In the genomic region with DNA sequence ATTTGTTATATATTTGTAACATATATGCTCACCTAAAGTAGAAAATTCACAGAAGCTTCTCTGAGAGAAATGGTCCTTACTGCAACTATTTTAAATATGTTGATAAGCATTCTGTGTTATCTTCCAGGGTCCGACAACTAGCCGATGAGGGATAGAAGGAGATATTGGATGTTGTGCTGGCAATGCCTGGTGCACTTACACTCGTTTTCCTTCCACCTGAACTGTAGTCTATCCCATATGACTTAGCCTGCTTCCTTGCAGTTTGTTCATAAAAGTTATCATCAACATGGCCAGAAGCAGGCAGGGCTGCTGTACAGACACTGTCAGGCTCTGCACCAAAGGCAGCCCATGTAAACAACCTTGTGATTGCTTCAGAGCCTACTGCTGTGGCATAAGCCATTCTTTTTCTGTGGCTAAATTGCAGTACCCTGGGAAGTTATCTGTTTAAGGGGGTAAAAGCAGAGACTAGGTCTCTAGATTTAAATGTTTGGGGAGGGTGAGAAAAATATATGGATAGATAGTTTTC, we compare ENCODE assay signal across 11 cellular contexts. TPM values are rescaled to one million over a fixed set of nuclear protein-coding genes. Genes with fewer than 3 reads are reported as not detected.
DNase-seq lines count a peak whose midpoint lies in the region; ATAC-seq and TF ChIP-seq lines count a peak whose summit lies in the region.
"Had no signal": no experiment of that assay in that cellular context is flagged by ENCODE, and none has a peak within 500 bp of the region (broad histone marks: within the 10 kb centered on the region; RNA-seq: fewer than 3 reads in every experiment).

No MANE protein-coding gene starts in this region.

- intact Hi-C loops in head of caudate nucleus (cut with DNase I) (no loop called here), posterior cingulate gyrus (cut with DNase I) (no loop called here)

- peaks cover 40% of the 10 kb centered on the region for H3K4me1 Mint-ChIP-seq in WTC11

- H2AFZ ChIP-seq in Karpas-422 (ENCODE audit: low read length) = no peak overlapping the region

- peaks cover 32% of the 10 kb centered on the region for H3K36me3 ChIP-seq in Karpas-422 (ENCODE audit: insufficient read depth, low read length)

- H3K27ac ChIP-seq in Karpas-422 (ENCODE audit: low read length) = peak overlapping the region; percentile 96

- no peaks in the 10 kb centered on the region for H3K36me3 Mint-ChIP-seq in WTC11

- H3K4me3 Mint-ChIP-seq in WTC11 = no peak overlapping the region

- peaks cover 63% of the 10 kb centered on the region for H3K4me1 ChIP-seq in Karpas-422 (ENCODE audit: low read length)

- POLR2A ChIA-PET in WTC11 (lab: Charles Lee) = no interaction called here

- peak overlapping the region; percentile 15; the same call in 1 of the 2 replicates for H3K27ac Mint-ChIP-seq in WTC11

- no peaks in the 10 kb centered on the region for H3K9me2 ChIP-seq in Karpas-422 (replicated peaks; ENCODE audit: insufficient read depth, low read length)

- ATAC-seq in WTC11 (peak; percentile 25; the same call in 1 of the 2 replicates), HG03045 (IDR thresholded peaks at IDR 0.05; ENCODE audit: unreplicated experiment) (no peak), GM21619 (IDR thresholded peaks at IDR 0.05; ENCODE audit: unreplicated experiment) (no peak)

- peak overlapping the region; percentile 77 for H3K4me3 ChIP-seq in Karpas-422 (ENCODE audit: low read length)

- peak; percentile 74 for DNase-seq in Karpas-422
- DNase-seq in WTC11 (ENCODE audit: low spot score) = no peak
- peak in 38 of 42 donors; percentile 7 to 74 (median 41) for DNase-seq in head of caudate nucleus
- peak in 6 of 10 donors; percentile 19 to 77 (median 42) for DNase-seq in posterior cingulate gyrus
- no peak for DNase-seq in RKO (ENCODE audit: low spot score)
- DNase-seq: activated T-cell treated with anti-CD3 and anti-CD28 coated beads for 4 hours; islet precursor cell; NCI-H187 treated with DMSO at 0.1 percent for 48 hours; stimulated activated CD4-positive, alpha-beta T cell treated with anti-CD3 and anti-CD28 coated beads, Interleukin-4, amount 100 ng/mL, for 24 hours had no signal

- H3K9ac ChIP-seq in Karpas-422 (ENCODE audit: low read length) = peak overlapping the region; percentile 95

- no peaks in the 10 kb centered on the region for H3K9me3 ChIP-seq in Karpas-422 (ENCODE audit: low read length)

- H3K27me3 Mint-ChIP-seq in WTC11 (ENCODE audit: low read depth) = no peaks in the 10 kb centered on the region

- TF ChIP-seq CTCF in WTC11 (IDR thresholded peaks at IDR 0.05) = no peak

- no peaks in the 10 kb centered on the region; the same call in 1 of the 2 replicates for H3K9me3 Mint-ChIP-seq in WTC11

- H3K4me2 ChIP-seq in Karpas-422 (ENCODE audit: low read depth, low read length, poor library complexity, severe bottlenecking) = peak overlapping the region; percentile 95

- H3K27me3 ChIP-seq in Karpas-422 (ENCODE audit: low read length) = no peaks in the 10 kb centered on the region

- no peaks in the 10 kb centered on the region for H4K20me1 ChIP-seq in Karpas-422 (ENCODE audit: insufficient read depth, low read depth, low read length)

- H3K79me2 ChIP-seq in Karpas-422 (ENCODE audit: low read length) = peaks cover 64% of the 10 kb centered on the region

- CTCF ChIA-PET in WTC11 (lab: Charles Lee) = interaction anchor here (0.7 to 1.1 kb wide), 2 partner anchors 138 to 793 kb away, joined by 3 to 4 read pairs; no protein-coding TSS in a partner anchor

TF ChIP-seq in WTC11, 78 proteins besides CTCF, POLR2A, EP300 and RAD21 (continues in another document):
- TF ChIP-seq, protein P1, sequence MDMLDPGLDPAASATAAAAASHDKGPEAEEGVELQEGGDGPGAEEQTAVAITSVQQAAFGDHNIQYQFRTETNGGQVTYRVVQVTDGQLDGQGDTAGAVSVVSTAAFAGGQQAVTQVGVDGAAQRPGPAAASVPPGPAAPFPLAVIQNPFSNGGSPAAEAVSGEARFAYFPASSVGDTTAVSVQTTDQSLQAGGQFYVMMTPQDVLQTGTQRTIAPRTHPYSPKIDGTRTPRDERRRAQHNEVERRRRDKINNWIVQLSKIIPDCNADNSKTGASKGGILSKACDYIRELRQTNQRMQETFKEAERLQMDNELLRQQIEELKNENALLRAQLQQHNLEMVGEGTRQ (CRISPR knock-in tag; IDR thresholded peaks at IDR 0.05) = no peak
- TF ChIP-seq, protein P2, sequence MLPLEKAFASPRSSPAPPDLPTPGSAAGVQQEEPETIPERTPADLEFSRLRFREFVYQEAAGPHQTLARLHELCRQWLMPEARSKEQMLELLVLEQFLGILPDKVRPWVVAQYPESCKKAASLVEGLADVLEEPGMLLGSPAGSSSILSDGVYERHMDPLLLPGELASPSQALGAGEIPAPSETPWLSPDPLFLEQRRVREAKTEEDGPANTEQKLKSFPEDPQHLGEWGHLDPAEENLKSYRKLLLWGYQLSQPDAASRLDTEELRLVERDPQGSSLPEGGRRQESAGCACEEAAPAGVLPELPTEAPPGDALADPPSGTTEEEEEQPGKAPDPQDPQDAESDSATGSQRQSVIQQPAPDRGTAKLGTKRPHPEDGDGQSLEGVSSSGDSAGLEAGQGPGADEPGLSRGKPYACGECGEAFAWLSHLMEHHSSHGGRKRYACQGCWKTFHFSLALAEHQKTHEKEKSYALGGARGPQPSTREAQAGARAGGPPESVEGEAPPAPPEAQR (CRISPR knock-in tag; IDR thresholded peaks at IDR 0.05) = no peak
- TF ChIP-seq JAZF1 (CRISPR knock-in tag; IDR thresholded peaks at IDR 0.05) (no peak), PRRX2 (CRISPR knock-in tag; IDR thresholded peaks at IDR 0.05) (no peak), SMAD3 (CRISPR knock-in tag; IDR thresholded peaks at IDR 0.05; ENCODE audit: borderline replicate concordance) (no peak), SOX15 (CRISPR knock-in tag; IDR thresholded peaks at IDR 0.05) (no peak), RORB (CRISPR knock-in tag; IDR thresholded peaks at IDR 0.05) (no peak), JUN (CRISPR knock-in tag; IDR thresholded peaks at IDR 0.05) (no peak), ATF6 (CRISPR knock-in tag; IDR thresholded peaks at IDR 0.05) (no peak), CBFB (CRISPR knock-in tag; IDR thresholded peaks at IDR 0.05; ENCODE audit: low read depth) (no peak), ATF2 (CRISPR knock-in tag; IDR thresholded peaks at IDR 0.05; ENCODE audit: borderline replicate concordance, low read depth) (no peak), SMAD4 (CRISPR knock-in tag; IDR thresholded peaks at IDR 0.05) (no peak), KAT7 (CRISPR knock-in tag; IDR thresholded peaks at IDR 0.05; ENCODE audit: borderline replicate concordance) (no peak), CDX4 (CRISPR knock-in tag; IDR thresholded peaks at IDR 0.05; ENCODE audit: borderline replicate concordance) (no peak), ATF3 (CRISPR knock-in tag; conservative IDR thresholded peaks at IDR 0.05) (no peak)
- TF ChIP-seq, protein P3, sequence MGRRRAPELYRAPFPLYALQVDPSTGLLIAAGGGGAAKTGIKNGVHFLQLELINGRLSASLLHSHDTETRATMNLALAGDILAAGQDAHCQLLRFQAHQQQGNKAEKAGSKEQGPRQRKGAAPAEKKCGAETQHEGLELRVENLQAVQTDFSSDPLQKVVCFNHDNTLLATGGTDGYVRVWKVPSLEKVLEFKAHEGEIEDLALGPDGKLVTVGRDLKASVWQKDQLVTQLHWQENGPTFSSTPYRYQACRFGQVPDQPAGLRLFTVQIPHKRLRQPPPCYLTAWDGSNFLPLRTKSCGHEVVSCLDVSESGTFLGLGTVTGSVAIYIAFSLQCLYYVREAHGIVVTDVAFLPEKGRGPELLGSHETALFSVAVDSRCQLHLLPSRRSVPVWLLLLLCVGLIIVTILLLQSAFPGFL (CRISPR knock-in tag; IDR thresholded peaks at IDR 0.05; ENCODE audit: borderline replicate concordance) = no peak

RNA-seq across cellular contexts. Expression of gene MAPK10, which starts 1.6 kb away (rescaled TPM):
- total RNA-seq in Karpas-422 (2014; rRNA removed; shearing (Covaris generic); ENCODE audit: low replicate concordance) = 230 and 423 TPM in 2 replicates
- 4.6 to 5.8 TPM (median 5.2 TPM) in 3 replicates for total RNA-seq in WTC11 (2021)

Comparison
In these comparisons a context has a peak if more than half of its experiments do, and no peak if none do; other contexts are left out.
1. DNase-seq: peak in Karpas-422 (single experiment), head of caudate nucleus (38 of 42) and posterior cingulate gyrus (6 of 10); none in WTC11 (single experiment) and RKO (single experiment).
2. RNA of gene MAPK10, which starts 1.6 kb away (total RNA-seq): 230 to 423 TPM in Karpas-422; 4.6 to 5.8 TPM in WTC11; every median in the first group is over 10 times any median in the second.